Comparison of ENCODE assay signal across 7 cellular contexts in genomic region chr16:22436326-22436822, GRCh38.
DNase-seq lines count a peak whose midpoint lies in the region; ATAC-seq and TF ChIP-seq lines count a peak whose summit lies in the region.
"Not testable (repeated sequence)": the region's sequence is repeated elsewhere in the genome, so short reads cannot be mapped to it uniquely, and the experiment has no call there.

No MANE protein-coding gene starts in this region.

- 0% methylated on average over 3 of the region's 6 CpGs for WGBS in psoas muscle, 3 donors

- H3K4me3 Mint-ChIP-seq in activated CD8-positive, alpha-beta T cell treated with anti-CD3 and anti-CD28 coated beads, Interleukin-2, amount 10 ng/mL, durations not matched to agents 7 days and 5 days: peak overlapping the region; percentile 92

- TF ChIP-seq CTCF in kidney epithelial cell (IDR thresholded peaks at IDR 0.05; ENCODE audit: insufficient read depth, low read length, poor library complexity, severe bottlenecking); psoas muscle (IDR thresholded peaks at IDR 0.05): not testable (repeated sequence)

- peak overlapping the region; percentile 93 for H3K27ac Mint-ChIP-seq in activated CD8-positive, alpha-beta T cell treated with anti-CD3 and anti-CD28 coated beads, Interleukin-2, amount 10 ng/mL, durations not matched to agents 7 days and 5 days

- peak; percentile 35 for ATAC-seq in GM18873 (IDR thresholded peaks at IDR 0.05; ENCODE audit: low FRiP score, unreplicated experiment)
- ATAC-seq in HG02642 (IDR thresholded peaks at IDR 0.05; ENCODE audit: poor library complexity, unreplicated experiment): peak; percentile 30
- ATAC-seq in activated CD8-positive, alpha-beta T cell treated with anti-CD3 and anti-CD28 coated beads, Interleukin-2, amount 10 ng/mL, durations not matched to agents 7 days and 5 days: peak; percentile 24
- ATAC-seq in psoas muscle: peak; percentile 77 to 83 (median 79)

- H3K9me3 Mint-ChIP-seq in activated CD8-positive, alpha-beta T cell treated with anti-CD3 and anti-CD28 coated beads, Interleukin-2, amount 10 ng/mL, durations not matched to agents 7 days and 5 days (ENCODE audit: insufficient read depth): not testable (repeated sequence)

- H3K36me3 ChIP-seq in effector memory CD4-positive, alpha-beta T cell (ENCODE audit: control insufficient read depth, insufficient read depth, low read length); kidney epithelial cell (ENCODE audit: control insufficient read depth, insufficient read depth, low read length); psoas muscle (ENCODE audit: insufficient read depth in 1 of 2, low read depth in 1 of 2): not testable (repeated sequence)

- not testable (repeated sequence) for H3K27me3 ChIP-seq in effector memory CD4-positive, alpha-beta T cell (replicated peaks; ENCODE audit: control insufficient read depth, insufficient read depth, low read length, poor library complexity, severe bottlenecking); kidney epithelial cell (ENCODE audit: control insufficient read depth, insufficient read depth, low read length); psoas muscle (ENCODE audit: insufficient read depth in 3 of 3, low read length in 2 of 3)

- not testable (repeated sequence) for H3K4me1 Mint-ChIP-seq in activated CD8-positive, alpha-beta T cell treated with anti-CD3 and anti-CD28 coated beads, Interleukin-2, amount 10 ng/mL, durations not matched to agents 7 days and 5 days (ENCODE audit: low read depth)

- H3K27ac ChIP-seq in effector memory CD4-positive, alpha-beta T cell (ENCODE audit: insufficient read depth, low read length, poor library complexity, severe bottlenecking): not testable (repeated sequence)
- H3K27ac ChIP-seq in psoas muscle: peak overlapping the region; percentile 96

- POLR2A ChIA-PET in activated CD8-positive, alpha-beta T cell treated with anti-CD3 and anti-CD28 coated beads, Interleukin-2, amount 10 ng/mL, durations not matched to agents 7 days and 5 days (lab: Charles Lee): not testable (repeated sequence)

- H3K9me3 ChIP-seq in effector memory CD4-positive, alpha-beta T cell (ENCODE audit: control insufficient read depth, low read length); psoas muscle: not testable (repeated sequence)

- not testable (repeated sequence) for DNase-seq in Jurkat, Clone E6-1 (ENCODE audit: low read depth, low spot score); activated CD8-positive, alpha-beta T cell treated with anti-CD3 and anti-CD28 coated beads, Interleukin-2, amount 10 ng/mL, durations not matched to agents 7 days and 5 days; effector memory CD4-positive, alpha-beta T cell; kidney epithelial cell (ENCODE audit: low read depth); psoas muscle

- not testable (repeated sequence) for H3K36me3 Mint-ChIP-seq in activated CD8-positive, alpha-beta T cell treated with anti-CD3 and anti-CD28 coated beads, Interleukin-2, amount 10 ng/mL, durations not matched to agents 7 days and 5 days (ENCODE audit: low read depth)

- intact Hi-C loops in psoas muscle (cut with DNase I): not testable (repeated sequence)

- H3K4me3 ChIP-seq in Jurkat, Clone E6-1 (ENCODE audit: low read length): peak overlapping the region; percentile 62
- peak overlapping the region; percentile 63 for H3K4me3 ChIP-seq in effector memory CD4-positive, alpha-beta T cell (ENCODE audit: insufficient read depth, low read depth, low read length, poor library complexity, severe bottlenecking)
- peak overlapping the region; percentile 62 for H3K4me3 ChIP-seq in kidney epithelial cell (ENCODE audit: low read depth, low read length)
- peak overlapping the region; percentile 81 for H3K4me3 ChIP-seq in psoas muscle

- not testable (repeated sequence) for H3K27me3 Mint-ChIP-seq in activated CD8-positive, alpha-beta T cell treated with anti-CD3 and anti-CD28 coated beads, Interleukin-2, amount 10 ng/mL, durations not matched to agents 7 days and 5 days (ENCODE audit: low read depth)

- CTCF ChIA-PET in activated CD8-positive, alpha-beta T cell treated with anti-CD3 and anti-CD28 coated beads, Interleukin-2, amount 10 ng/mL, durations not matched to agents 7 days and 5 days (lab: Charles Lee): not testable (repeated sequence)

- not testable (repeated sequence) for H3K4me1 ChIP-seq in effector memory CD4-positive, alpha-beta T cell (ENCODE audit: control insufficient read depth, insufficient read depth, low read length, poor library complexity, severe bottlenecking); psoas muscle

Comparison
In these comparisons a context has a peak if more than half of its experiments do, and no peak if none do; other contexts are left out.
1. ATAC-seq: peak in every context shown above with its lines; median percentile 79 in psoas muscle; 35 in GM18873; 30 in HG02642; 24 in activated CD8-positive, alpha-beta T cell treated with anti-CD3 and anti-CD28 coated beads, Interleukin-2, amount 10 ng/mL, durations not matched to agents 7 days and 5 days.